In the genomic region with DNA sequence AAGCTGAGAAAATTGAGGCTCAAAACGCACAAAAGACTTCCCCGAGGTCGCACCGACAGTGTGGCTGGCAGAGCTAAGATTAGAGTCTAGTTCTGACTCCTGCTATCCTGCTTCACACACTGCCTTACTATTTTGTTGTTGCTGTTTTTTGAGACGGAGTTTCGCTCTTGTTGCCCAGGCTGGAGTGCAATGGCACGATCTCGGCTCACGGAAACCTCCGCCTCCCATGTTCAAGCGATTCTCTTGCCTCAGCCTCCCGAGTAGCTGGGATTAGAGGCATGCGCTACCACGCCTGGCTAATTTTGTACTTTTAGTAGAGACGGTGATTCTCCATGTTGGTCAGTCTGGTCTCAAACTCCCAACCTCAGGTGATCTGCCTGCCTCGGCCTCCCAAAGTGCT, we compare ENCODE assay signal across 7 cellular contexts. TPM values are rescaled to one million over a fixed set of nuclear protein-coding genes. Genes with fewer than 3 reads are reported as not detected.
DNase-seq lines count a peak whose midpoint lies in the region; ATAC-seq and TF ChIP-seq lines count a peak whose summit lies in the region.
"Not testable (repeated sequence)": the region's sequence is repeated elsewhere in the genome, so short reads cannot be mapped to it uniquely, and the experiment has no call there.

No MANE protein-coding gene starts in this region.

- not testable (repeated sequence) for TF ChIP-seq CTCF in CD8-positive, alpha-beta T cell (IDR thresholded peaks at IDR 0.05); right atrium auricular region (IDR thresholded peaks at IDR 0.05); progenitor cell of endocrine pancreas (IDR thresholded peaks at IDR 0.05; ENCODE audit: unreplicated experiment); upper lobe of right lung (IDR thresholded peaks at IDR 0.05)

- H3K36me3 Mint-ChIP-seq in CD8-positive, alpha-beta T cell; T-helper 2 cell treated with Interferon-gamma antibody and Interleukin-4, amounts not matched to agents 5 μg/mL and 100 μg/mL, for 36 hours (ENCODE audit: low read depth); progenitor cell of endocrine pancreas (ENCODE audit: insufficient read depth): not testable (repeated sequence)
- peaks cover 12% of the 10 kb centered on the region for H3K36me3 Mint-ChIP-seq in activated T-helper 17 cell treated with anti-CD3 and anti-CD28 coated beads, Interleukin-2, amount 50 U/mL, for 72 hours (ENCODE audit: low read depth)
- H3K36me3 Mint-ChIP-seq in natural killer cell treated with Interleukin-12 subunit alpha and Interleukin-12 subunit beta and Interleukin-15 and Interleukin-18, amount 100 ng/mL, for 72 hours, result peaks cover 15% of the 10 kb centered on the region

- H3K27me3 ChIP-seq in CD8-positive, alpha-beta T cell (ENCODE audit: insufficient read depth, low read length); right atrium auricular region; upper lobe of right lung: not testable (repeated sequence)

- intact Hi-C loops in CD8-positive, alpha-beta T cell (cut with DNase I, micrococcal nuclease); upper lobe of right lung (cut with DNase I): not testable (repeated sequence)

- ATAC-seq in CD8-positive, alpha-beta T cell; activated T-helper 17 cell treated with anti-CD3 and anti-CD28 coated beads, Interleukin-2, amount 50 U/mL, for 72 hours (replicated peaks); natural killer cell treated with Interleukin-12 subunit alpha and Interleukin-12 subunit beta and Interleukin-15 and Interleukin-18, amount 100 ng/mL, for 72 hours; upper lobe of right lung: not testable (repeated sequence)

- not testable (repeated sequence) for H3K27ac Mint-ChIP-seq in CD8-positive, alpha-beta T cell; T-helper 2 cell treated with Interferon-gamma antibody and Interleukin-4, amounts not matched to agents 5 μg/mL and 100 μg/mL, for 36 hours; activated T-helper 17 cell treated with anti-CD3 and anti-CD28 coated beads, Interleukin-2, amount 50 U/mL, for 72 hours
- H3K27ac Mint-ChIP-seq in natural killer cell treated with Interleukin-12 subunit alpha and Interleukin-12 subunit beta and Interleukin-15 and Interleukin-18, amount 100 ng/mL, for 72 hours, result peak overlapping the region; percentile 33 to 95
- peak overlapping the region; percentile 35 for H3K27ac Mint-ChIP-seq in progenitor cell of endocrine pancreas

- peaks cover 20% of the 10 kb centered on the region for H3K4me1 Mint-ChIP-seq in CD8-positive, alpha-beta T cell (ENCODE audit: low read depth)
- peaks cover 24% of the 10 kb centered on the region for H3K4me1 Mint-ChIP-seq in T-helper 2 cell treated with Interferon-gamma antibody and Interleukin-4, amounts not matched to agents 5 μg/mL and 100 μg/mL, for 36 hours (ENCODE audit: low read depth)
- H3K4me1 Mint-ChIP-seq in activated T-helper 17 cell treated with anti-CD3 and anti-CD28 coated beads, Interleukin-2, amount 50 U/mL, for 72 hours, result peaks cover 14% of the 10 kb centered on the region
- peaks cover 32 to 35% of the 10 kb centered on the region in 2 donors for H3K4me1 Mint-ChIP-seq in natural killer cell treated with Interleukin-12 subunit alpha and Interleukin-12 subunit beta and Interleukin-15 and Interleukin-18, amount 100 ng/mL, for 72 hours (ENCODE audit: low read depth in 2 of 2)
- H3K4me1 Mint-ChIP-seq in progenitor cell of endocrine pancreas (ENCODE audit: low read depth), result peaks cover 19% of the 10 kb centered on the region

- H3K4me3 ChIP-seq in CD8-positive, alpha-beta T cell (ENCODE audit: low read depth, low read length); right atrium auricular region; upper lobe of right lung: not testable (repeated sequence)

- DNase-seq in CD8-positive, alpha-beta T cell; T-helper 2 cell treated with Interferon-gamma antibody and Interleukin-4, amounts not matched to agents 5 μg/mL and 100 μg/mL, for 36 hours (ENCODE audit: low spot score); natural killer cell treated with Interleukin-12 subunit alpha and Interleukin-12 subunit beta and Interleukin-15 and Interleukin-18, amount 100 ng/mL, for 72 hours (ENCODE audit: low spot score); progenitor cell of endocrine pancreas (ENCODE audit: low spot score, unreplicated experiment): not testable (repeated sequence)
- DNase-seq in right atrium auricular region (ENCODE audit: low spot score), result peak; percentile 47
- peak; percentile 20 for DNase-seq in upper lobe of right lung

- H3K27ac ChIP-seq in CD8-positive, alpha-beta T cell (ENCODE audit: low read depth, low read length); right atrium auricular region; upper lobe of right lung: not testable (repeated sequence)

- not testable (repeated sequence) for H3K27me3 Mint-ChIP-seq in CD8-positive, alpha-beta T cell (ENCODE audit: low read depth); T-helper 2 cell treated with Interferon-gamma antibody and Interleukin-4, amounts not matched to agents 5 μg/mL and 100 μg/mL, for 36 hours (ENCODE audit: low read depth); activated T-helper 17 cell treated with anti-CD3 and anti-CD28 coated beads, Interleukin-2, amount 50 U/mL, for 72 hours; natural killer cell treated with Interleukin-12 subunit alpha and Interleukin-12 subunit beta and Interleukin-15 and Interleukin-18, amount 100 ng/mL, for 72 hours; progenitor cell of endocrine pancreas

- POLR2A ChIA-PET in CD8-positive, alpha-beta T cell (lab: Charles Lee), result interaction anchor here (1.2 kb wide), 1 partner anchor 392 kb away, joined by 3 read pairs; a partner anchor contains a TSS

- H3K9me3 Mint-ChIP-seq in CD8-positive, alpha-beta T cell; T-helper 2 cell treated with Interferon-gamma antibody and Interleukin-4, amounts not matched to agents 5 μg/mL and 100 μg/mL, for 36 hours; activated T-helper 17 cell treated with anti-CD3 and anti-CD28 coated beads, Interleukin-2, amount 50 U/mL, for 72 hours; natural killer cell treated with Interleukin-12 subunit alpha and Interleukin-12 subunit beta and Interleukin-15 and Interleukin-18, amount 100 ng/mL, for 72 hours; progenitor cell of endocrine pancreas (ENCODE audit: low read depth): not testable (repeated sequence)

- peaks cover 18% of the 10 kb centered on the region for H3K4me1 ChIP-seq in CD8-positive, alpha-beta T cell (ENCODE audit: insufficient read depth, low read length)
- peaks cover 0 to 26% of the 10 kb centered on the region in 2 donors for H3K4me1 ChIP-seq in right atrium auricular region
- H3K4me1 ChIP-seq in upper lobe of right lung, result not testable (repeated sequence)

- peak overlapping the region; percentile 37 for H3K4me3 Mint-ChIP-seq in CD8-positive, alpha-beta T cell
- H3K4me3 Mint-ChIP-seq in T-helper 2 cell treated with Interferon-gamma antibody and Interleukin-4, amounts not matched to agents 5 μg/mL and 100 μg/mL, for 36 hours, result peak overlapping the region; percentile 40
- peak overlapping the region; percentile 78 for H3K4me3 Mint-ChIP-seq in activated T-helper 17 cell treated with anti-CD3 and anti-CD28 coated beads, Interleukin-2, amount 50 U/mL, for 72 hours
- peak overlapping the region; percentile 38 for H3K4me3 Mint-ChIP-seq in natural killer cell treated with Interleukin-12 subunit alpha and Interleukin-12 subunit beta and Interleukin-15 and Interleukin-18, amount 100 ng/mL, for 72 hours
- not testable (repeated sequence) for H3K4me3 Mint-ChIP-seq in progenitor cell of endocrine pancreas (ENCODE audit: low read depth)

- not testable (repeated sequence) for H3K9me3 ChIP-seq in CD8-positive, alpha-beta T cell (ENCODE audit: low read length); right atrium auricular region; upper lobe of right lung

- H3K36me3 ChIP-seq in CD8-positive, alpha-beta T cell (ENCODE audit: insufficient read depth, low read length); right atrium auricular region; upper lobe of right lung: not testable (repeated sequence)

- CTCF ChIA-PET in CD8-positive, alpha-beta T cell (lab: Charles Lee), result interaction anchor here (0.8 to 1.5 kb wide), 2 partner anchors 11 to 17 kb away, joined by 3 read pairs; no protein-coding TSS in a partner anchor

RNA-seq across cellular contexts. Expression of a gene that starts 1.6 kb away (rescaled TPM):
- 10 to 100 TPM; 19.6 to 19.8 TPM for total RNA-seq in CD8-positive, alpha-beta T cell
- total RNA-seq in activated T-helper 17 cell treated with anti-CD3 and anti-CD28 coated beads, Interleukin-2, amount 50 U/mL, for 72 hours, result 10 to 100 TPM; 32.9 to 56.2 TPM
- total RNA-seq in right atrium auricular region (10 to 100 TPM; 33.4 to 38.5 TPM), progenitor cell of endocrine pancreas (92.0 and 97.4 TPM in 2 replicates), upper lobe of right lung (44.5 TPM)
- 100 to 1,000 TPM; 121 to 140 TPM for total RNA-seq in natural killer cell treated with Interleukin-12 subunit alpha and Interleukin-12 subunit beta and Interleukin-15 and Interleukin-18, amount 100 ng/mL, for 72 hours
